In genomic region chr11:124747406-124748099, GRCh38 we compare ENCODE assay signal across 9 cellular contexts. TPM values are rescaled to one million over a fixed set of nuclear protein-coding genes. Genes with fewer than 3 reads are reported as not detected.
A peak's percentile ranks its signal among the peaks of the same experiment; 100 is the strongest.
DNase-seq lines count a peak whose midpoint lies in the region; ATAC-seq, FAIRE-seq and TF ChIP-seq lines count a peak whose summit lies in the region.
"Had no signal": no experiment of that assay in that cellular context is flagged by ENCODE, and none has a peak within 500 bp of the region (broad histone marks: within the 10 kb centered on the region; RNA-seq: fewer than 3 reads in every experiment).

No MANE protein-coding gene starts in this region.

- H3K36me3 Mint-ChIP-seq in activated naive CD8-positive, alpha-beta T cell treated with anti-CD3 and anti-CD28 coated beads for 36 hours, result no peaks in the 10 kb centered on the region

- no peak for TF ChIP-seq POLR2A in A549 (IDR thresholded peaks at IDR 0.05; ENCODE audit: low read length)
- no peak for TF ChIP-seq POLR2A in GM12891 (IDR thresholded peaks at IDR 0.05; ENCODE audit: low read depth, low read length)

- 68% methylated on average over 14 of the region's 14 CpGs for WGBS in A549 (ENCODE audit: missing lambda C conversion rate)

- CTCF ChIA-PET in A549 (lab: Yijun Ruan, JAX), result interaction anchor here (0.9 to 5.0 kb wide), 12 partner anchors 9 to 90 kb away, joined by 3 to 39 read pairs (median 6); partner anchors contain the start of gene ESAM

- no peak for FAIRE-seq in A549 (lab: Jason Lieb, UNC)
- FAIRE-seq in GM12891 (lab: Jason Lieb, UNC), result peak; percentile 20

- no peaks in the 10 kb centered on the region for H3K9me3 Mint-ChIP-seq in activated naive CD8-positive, alpha-beta T cell treated with anti-CD3 and anti-CD28 coated beads for 36 hours

- H3K4me1 ChIP-seq in A549, result peaks cover 6% of the 10 kb centered on the region; the same call in 2 of the 3 replicates

- H3K4me3 ChIP-seq in A549, result peak overlapping the region; percentile 66; the same call in 1 of the 3 replicates

- no peak for TF ChIP-seq EP300 in A549 (IDR thresholded peaks at IDR 0.05)

- H3K4me1 Mint-ChIP-seq in activated naive CD8-positive, alpha-beta T cell treated with anti-CD3 and anti-CD28 coated beads for 36 hours, result peaks cover 8% of the 10 kb centered on the region

- TF ChIP-seq RAD21 in A549 (conservative IDR thresholded peaks at IDR 0.05 in 1 of 2, IDR thresholded peaks at IDR 0.05 in 1 of 2), result no peak

- TF ChIP-seq CTCF in A549 (IDR thresholded peaks at IDR 0.05), result no peak

- H3K9me3 ChIP-seq in A549, result no peaks in the 10 kb centered on the region

- ATAC-seq in A549 (0 out of 6 replicates have a peak, but pooled peaks of 1 of the 2 experiments have one; percentile 3), HG02970 (IDR thresholded peaks at IDR 0.05; ENCODE audit: low FRiP score, unreplicated experiment) (no peak), HG03025 (IDR thresholded peaks at IDR 0.05; ENCODE audit: low FRiP score, unreplicated experiment) (no peak), HG03045 (IDR thresholded peaks at IDR 0.05; ENCODE audit: unreplicated experiment) (no peak)

- DNase-seq in A549 (ENCODE audit: low read depth in 1 of 2, low spot score in 1 of 2), result no peak
- DNase-seq in GM12891 (ENCODE audit: insufficient read length, low spot score), result no peak
- no peak for DNase-seq in activated naive CD8-positive, alpha-beta T cell treated with anti-CD3 and anti-CD28 coated beads for 36 hours
- peak; percentile 65 to 74 for DNase-seq in lung microvascular endothelial cell (ENCODE audit: low read depth in 2 of 2)
- DNase-seq in NCI-H2196 treated with DMSO at 0.1 percent for 48 hours (lab: John Stamatoyannopoulos, UW; ENCODE audit: unreplicated experiment), result no peak
- DNase-seq: NCI-H524 had no signal

- H3K4me2 ChIP-seq in A549, result peak overlapping the region; percentile 92

- POLR2A ChIA-PET in A549 (lab: Yijun Ruan, JAX), result interaction anchor here (1.3 to 1.4 kb wide), 2 partner anchors 11 to 89 kb away, joined by 5 to 9 read pairs; no protein-coding TSS in a partner anchor

- H3K27ac Mint-ChIP-seq in activated naive CD8-positive, alpha-beta T cell treated with anti-CD3 and anti-CD28 coated beads for 36 hours, result no peak overlapping the region

- H3K27me3 Mint-ChIP-seq in activated naive CD8-positive, alpha-beta T cell treated with anti-CD3 and anti-CD28 coated beads for 36 hours, result no peaks in the 10 kb centered on the region

- peak overlapping the region; percentile 79 to 93; a peak in 5 of 6 replicates for H3K27ac ChIP-seq in A549

- peak overlapping the region; percentile 51 for H3K4me3 Mint-ChIP-seq in activated naive CD8-positive, alpha-beta T cell treated with anti-CD3 and anti-CD28 coated beads for 36 hours

TF ChIP-seq in A549, 52 proteins besides CTCF, POLR2A, EP300 and RAD21:
- TF ChIP-seq RCOR1 (IDR thresholded peaks at IDR 0.05; ENCODE audit: low read depth, low read length), result no peak
- no peak for TF ChIP-seq MAFK (IDR thresholded peaks at IDR 0.05; ENCODE audit: partially characterized antibody)
- no peak for TF ChIP-seq ZSCAN20 (CRISPR knock-in tag; IDR thresholded peaks at IDR 0.05)
- TF ChIP-seq TFCP2L1 (CRISPR knock-in tag; IDR thresholded peaks at IDR 0.05), result no peak

TF ChIP-seq in GM12891, 5 proteins besides CTCF, POLR2A, EP300 and RAD21:
- TF ChIP-seq SPI1 (IDR thresholded peaks at IDR 0.05; ENCODE audit: low read depth, low read length), result no peak
- TF ChIP-seq POU2F2 (IDR thresholded peaks at IDR 0.05; ENCODE audit: low read depth, low read length), result no peak
- TF ChIP-seq PAX5 (IDR thresholded peaks at IDR 0.05; ENCODE audit: insufficient read depth, low read length, severe bottlenecking), result no peak
- TF ChIP-seq TAF1 (IDR thresholded peaks at IDR 0.05; ENCODE audit: low read depth, low read length), result no peak
- TF ChIP-seq POLR2AphosphoS5 (IDR thresholded peaks at IDR 0.05; ENCODE audit: low read depth, low read length), result no peak

RNA-seq across cellular contexts. Expression of gene VSIG2, which starts 4.5 kb away (rescaled TPM):
- polyA plus RNA-seq in A549 (2011; rRNA removed) (not detected in 2 replicates), A549 (2017; fragmentation: RNase III; extraction: RNeasy Plus Mini Kit Qiagen cat#74134 plus additional on column Dnase treatment) (not detected in 3 replicates)
- 0.03 TPM in 1 of 2 replicates, not detected in the other for polyA plus RNA-seq in A549 (2012; cell fraction: cytosol; rRNA removed)
- polyA plus RNA-seq in A549 (2012; cell fraction: nucleus; rRNA removed), result 0.12 and 0.27 TPM in 2 replicates
- polyA minus RNA-seq in A549 (2011; rRNA and poly(A)+ RNA removed), result 0.19 TPM in 1 of 2 replicates, not detected in the other
- polyA plus RNA-seq in GM12891 (2012; ENCODE audit: low read depth, missing spikeins), result 0.13 TPM
- total RNA-seq in activated naive CD8-positive, alpha-beta T cell treated with anti-CD3 and anti-CD28 coated beads for 36 hours, result under 1 TPM; 0.18 to 0.31 TPM
- total RNA-seq in lung microvascular endothelial cell, result under 0.01 TPM in 1 of 2 replicates, not detected in the other

RNA-seq across cellular contexts. Expression of gene NRGN, which starts 7.8 kb away (rescaled TPM):
- polyA plus RNA-seq in A549 (2011; rRNA removed) (1.2 and 1.6 TPM in 2 replicates), A549 (2017; fragmentation: RNase III; extraction: RNeasy Plus Mini Kit Qiagen cat#74134 plus additional on column Dnase treatment) (3.3 to 3.5 TPM (median 3.4 TPM) in 3 replicates)
- polyA plus RNA-seq in A549 (2012; cell fraction: cytosol; rRNA removed), result 9.5 and 10.0 TPM in 2 replicates
- polyA plus RNA-seq in A549 (2012; cell fraction: nucleus; rRNA removed), result 6.6 and 8.3 TPM in 2 replicates
- polyA minus RNA-seq in A549 (2011; rRNA and poly(A)+ RNA removed), result 2.2 and 3.4 TPM in 2 replicates
- polyA plus RNA-seq in GM12891 (2012; ENCODE audit: low read depth, missing spikeins), result 1.4 TPM
- total RNA-seq in activated naive CD8-positive, alpha-beta T cell treated with anti-CD3 and anti-CD28 coated beads for 36 hours, result 1 to 10 TPM; 7.8 to 8.1 TPM
- total RNA-seq in lung microvascular endothelial cell, result 0.20 and 0.65 TPM in 2 replicates

RNA-seq across cellular contexts. Expression of gene ESAM, which starts 14.5 kb away (rescaled TPM):
- polyA plus RNA-seq in A549 (2011; rRNA removed) (11.7 and 14.5 TPM in 2 replicates), A549 (2017; fragmentation: RNase III; extraction: RNeasy Plus Mini Kit Qiagen cat#74134 plus additional on column Dnase treatment) (6.2 to 9.1 TPM (median 6.8 TPM) in 3 replicates)
- polyA plus RNA-seq in A549 (2012; cell fraction: cytosol; rRNA removed), result 13.9 and 18.5 TPM in 2 replicates
- 25.8 and 28.9 TPM in 2 replicates for polyA plus RNA-seq in A549 (2012; cell fraction: nucleus; rRNA removed)
- polyA minus RNA-seq in A549 (2011; rRNA and poly(A)+ RNA removed), result 7.6 and 11.0 TPM in 2 replicates
- polyA plus RNA-seq in GM12891 (2012; ENCODE audit: low read depth, missing spikeins), result 17.2 TPM
- 1 to 10 TPM; 1.1 TPM for total RNA-seq in activated naive CD8-positive, alpha-beta T cell treated with anti-CD3 and anti-CD28 coated beads for 36 hours
- total RNA-seq in lung microvascular endothelial cell, result 8.9 and 35.1 TPM in 2 replicates

RNA-seq across cellular contexts. Expression of gene MSANTD2, which starts 52.7 kb away (rescaled TPM):
- 6.4 TPM in 2 replicates for polyA plus RNA-seq in A549 (2011; rRNA removed)
- polyA plus RNA-seq in A549 (2012; cell fraction: cytosol; rRNA removed), result 2.4 TPM in 2 replicates
- polyA plus RNA-seq in A549 (2012; cell fraction: nucleus; rRNA removed), result 5.3 and 8.0 TPM in 2 replicates
- polyA plus RNA-seq in A549 (2017; fragmentation: RNase III; extraction: RNeasy Plus Mini Kit Qiagen cat#74134 plus additional on column Dnase treatment), result 5.4 to 5.8 TPM (median 5.6 TPM) in 3 replicates
- 1.6 and 3.0 TPM in 2 replicates for polyA minus RNA-seq in A549 (2011; rRNA and poly(A)+ RNA removed)
- 2.7 TPM for polyA plus RNA-seq in GM12891 (2012; ENCODE audit: low read depth, missing spikeins)
- total RNA-seq in activated naive CD8-positive, alpha-beta T cell treated with anti-CD3 and anti-CD28 coated beads for 36 hours, result 1 to 10 TPM; 7.2 TPM
- total RNA-seq in lung microvascular endothelial cell, result 3.9 and 5.6 TPM in 2 replicates

Comparison
In these comparisons a context has a peak if more than half of its experiments do, and no peak if none do; other contexts are left out.
1. DNase-seq: peak in lung microvascular endothelial cell (2 of 2); none in A549 (0 of 2), GM12891 (single experiment), activated naive CD8-positive, alpha-beta T cell treated with anti-CD3 and anti-CD28 coated beads for 36 hours (single experiment) and NCI-H2196 treated with DMSO at 0.1 percent for 48 hours (single experiment).